ENCODE assay signal across 8 cellular contexts in genomic region chr4:48269861-48270515, GRCh38.
DNase-seq lines count a peak whose midpoint lies in the region; ATAC-seq and TF ChIP-seq lines count a peak whose summit lies in the region.

No MANE protein-coding gene starts in this region.

- H3K36me3 ChIP-seq in KMS-11 (ENCODE audit: insufficient read depth) (no peaks in the 10 kb centered on the region), neutrophil (no peaks in the 10 kb centered on the region)

- peak overlapping the region; percentile 59; the same call in 1 of the 2 replicates for H3K9ac ChIP-seq in KMS-11

- peak; percentile 85 for ATAC-seq in GM21723 (IDR thresholded peaks at IDR 0.05; ENCODE audit: unreplicated experiment)

- DNase-seq in EH (ENCODE audit: low read depth) (peak; percentile 82), SHP77 treated with DMSO at 0.1 percent for 48 hours (lab: John Stamatoyannopoulos, UW) (peak; percentile 24), activated gamma-delta T cell treated with Interleukin-2 at 50 U/mL for 16 hours (peak; percentile 83), foreskin melanocyte (peak; percentile 64), superior temporal gyrus (ENCODE audit: extremely low spot score) (peak; percentile 19)

- no peaks in the 10 kb centered on the region for H3K9me3 ChIP-seq in neutrophil

- peak overlapping the region; percentile 99 for H2AFZ ChIP-seq in KMS-11 (ENCODE audit: low read depth)

- H4K20me1 ChIP-seq in KMS-11 (ENCODE audit: insufficient read depth) = no peaks in the 10 kb centered on the region

- H3K27ac ChIP-seq in KMS-11 (no peak overlapping the region; the same call in 1 of the 2 replicates), neutrophil (peak overlapping the region; percentile 88)

- H3K4me1 ChIP-seq in KMS-11 (ENCODE audit: low read depth, poor library complexity, severe bottlenecking) = peaks cover 12% of the 10 kb centered on the region
- H3K4me1 ChIP-seq in neutrophil (ENCODE audit: control insufficient read depth in 1 of 2, insufficient read depth in 1 of 2, low read depth in 1 of 2, low read length in 1 of 2) = peaks cover 35 to 48% of the 10 kb centered on the region in 2 experiments

- TF ChIP-seq CTCF in KMS-11 (conservative IDR thresholded peaks at IDR 0.05; ENCODE audit: low read depth, low read length) (no peak), neutrophil (IDR thresholded peaks at IDR 0.05) (peak; percentile 60)

- H3K27me3 ChIP-seq in KMS-11 (ENCODE audit: insufficient read depth, low read depth) (no peaks in the 10 kb centered on the region), neutrophil (no peaks in the 10 kb centered on the region)

- peak overlapping the region; percentile 92 for H3K4me2 ChIP-seq in KMS-11

- no peaks in the 10 kb centered on the region for H3K79me2 ChIP-seq in KMS-11 (ENCODE audit: insufficient read depth, low read depth)

- H3K4me3 ChIP-seq in KMS-11 (IDR thresholded peaks at IDR 0.05; ENCODE audit: insufficient read depth, low read depth, low read length) = peak overlapping the region; percentile 79
- peak overlapping the region; percentile 74 to 95 for H3K4me3 ChIP-seq in neutrophil (ENCODE audit: low read depth in 1 of 2, low read length in 1 of 2)

Comparison
In these comparisons a context has a peak if more than half of its experiments do, and no peak if none do; other contexts are left out.
1. DNase-seq: peak in every context shown above with its lines; median percentile 83 in activated gamma-delta T cell treated with Interleukin-2 at 50 U/mL for 16 hours; 82 in EH; 64 in foreskin melanocyte; 24 in SHP77 treated with DMSO at 0.1 percent for 48 hours; 19 in superior temporal gyrus.